ENCODE assay signal across 8 cellular contexts in genomic region chr1:5514519-5515183, GRCh38.
DNase-seq lines count a peak whose midpoint lies in the region; ATAC-seq and TF ChIP-seq lines count a peak whose summit lies in the region.

No MANE protein-coding gene starts in this region.

- ATAC-seq in HG03521 (IDR thresholded peaks at IDR 0.05; ENCODE audit: unreplicated experiment), result peak; percentile 64
- peak; percentile 73 for ATAC-seq in RWPE2 (ENCODE audit: low read depth)
- peak; percentile 82 to 83 for ATAC-seq in upper lobe of left lung (ENCODE audit: low FRiP score in 2 of 2)
- ATAC-seq in HG03108 (IDR thresholded peaks at IDR 0.05; ENCODE audit: unreplicated experiment), result no peak

- H3K23ac ChIP-seq in trophoblast cell (ENCODE audit: low read length), result no peak overlapping the region

- H3K9ac ChIP-seq in trophoblast cell (ENCODE audit: low read length), result no peak overlapping the region

- no peak overlapping the region for H3K4ac ChIP-seq in trophoblast cell (ENCODE audit: low read depth, low read length)

- H3K4me2 ChIP-seq in trophoblast cell (ENCODE audit: low read length), result no peak overlapping the region

- no peak overlapping the region for H2BK12ac ChIP-seq in trophoblast cell (ENCODE audit: low read length)

- WGBS in trophoblast cell (ENCODE audit: extremely low coverage, insufficient coverage, insufficient read length), result no CpG with 5 or more reads among the region's 13 CpGs
- WGBS in upper lobe of left lung, 2 donors, result 20 to 21% methylated on average over 13 of the region's 13 CpGs

- intact Hi-C loops in activated T-helper 2 cell treated with anti-CD3 and anti-CD28 coated beads, Interferon-gamma antibody, Interleukin-2, Interleukin-4, amounts not matched to agents 10 μg/mL and 5 μg/mL and 100 μg/mL, durations not matched to agents 14 hours and 24 hours and 36 hours (cut with micrococcal nuclease), result loop anchor here (5.0 kb wide), 1 partner anchor 233 kb away; no protein-coding TSS in a partner anchor

- H3K4me1 ChIP-seq in RWPE2 (ENCODE audit: insufficient read depth, poor library complexity, severe bottlenecking) (no peaks in the 10 kb centered on the region), trophoblast cell (ENCODE audit: control insufficient read depth in 1 of 2, insufficient read depth in 2 of 2, low read length in 2 of 2) (no peaks in the 10 kb centered on the region), upper lobe of left lung (peaks cover 0 to 17% (median 7%) of the 10 kb centered on the region in 4 donors)

- no peak overlapping the region for H4K8ac ChIP-seq in trophoblast cell (ENCODE audit: low read depth, low read length)

- H3K27ac Mint-ChIP-seq in activated T-helper 2 cell treated with anti-CD3 and anti-CD28 coated beads, Interferon-gamma antibody, Interleukin-2, Interleukin-4, amounts not matched to agents 10 μg/mL and 5 μg/mL and 100 μg/mL, durations not matched to agents 14 hours and 24 hours and 36 hours, result no peak overlapping the region

- no peaks in the 10 kb centered on the region for H3K4me1 Mint-ChIP-seq in activated T-helper 2 cell treated with anti-CD3 and anti-CD28 coated beads, Interferon-gamma antibody, Interleukin-2, Interleukin-4, amounts not matched to agents 10 μg/mL and 5 μg/mL and 100 μg/mL, durations not matched to agents 14 hours and 24 hours and 36 hours (ENCODE audit: low read depth)

- no peaks in the 10 kb centered on the region for H3K9me3 ChIP-seq in RWPE2 (ENCODE audit: severe bottlenecking)
- H3K9me3 ChIP-seq in trophoblast cell (ENCODE audit: insufficient read depth, low read depth, low read length), result peaks cover 2% of the 10 kb centered on the region
- H3K9me3 ChIP-seq in upper lobe of left lung, result no peaks in the 10 kb centered on the region

- H2BK120ac ChIP-seq in trophoblast cell (ENCODE audit: insufficient read depth, low read length, poor library complexity), result no peak overlapping the region

- H3K36me3 Mint-ChIP-seq in activated T-helper 2 cell treated with anti-CD3 and anti-CD28 coated beads, Interferon-gamma antibody, Interleukin-2, Interleukin-4, amounts not matched to agents 10 μg/mL and 5 μg/mL and 100 μg/mL, durations not matched to agents 14 hours and 24 hours and 36 hours (ENCODE audit: low read depth), result no peaks in the 10 kb centered on the region

- H2AK5ac ChIP-seq in trophoblast cell (ENCODE audit: low read length), result no peak overlapping the region

- no peak overlapping the region for H2BK5ac ChIP-seq in trophoblast cell (ENCODE audit: low read depth, low read length, poor library complexity)

- H3K79me1 ChIP-seq in trophoblast cell (ENCODE audit: low read length), result no peaks in the 10 kb centered on the region

- H3K14ac ChIP-seq in trophoblast cell (ENCODE audit: low read length), result no peak overlapping the region

- no peak overlapping the region for H2AFZ ChIP-seq in trophoblast cell (ENCODE audit: insufficient read depth, low read length, poor library complexity)

- H3K4me3 ChIP-seq in RWPE2 (ENCODE audit: severe bottlenecking) (no peak overlapping the region), trophoblast cell (ENCODE audit: low read depth, low read length) (no peak overlapping the region), upper lobe of left lung (no peak overlapping the region)

- no peak for TF ChIP-seq POLR2A in upper lobe of left lung (IDR thresholded peaks at IDR 0.05)

- no peak overlapping the region for H3K18ac ChIP-seq in trophoblast cell (ENCODE audit: low read length)

- H3K27me3 ChIP-seq in RWPE2 (ENCODE audit: insufficient read depth, poor library complexity, severe bottlenecking), result no peaks in the 10 kb centered on the region
- H3K27me3 ChIP-seq in trophoblast cell (ENCODE audit: insufficient read depth, low read length), result no peaks in the 10 kb centered on the region
- H3K27me3 ChIP-seq in upper lobe of left lung, result no peaks in the 10 kb centered on the region

- no peak for DNase-seq in RWPE2 (ENCODE audit: low spot score)
- peak; percentile 47 for DNase-seq in activated T-helper 2 cell treated with anti-CD3 and anti-CD28 coated beads, Interferon-gamma antibody, Interleukin-2, Interleukin-4, amounts not matched to agents 10 μg/mL and 5 μg/mL and 100 μg/mL, durations not matched to agents 14 hours and 24 hours and 36 hours (ENCODE audit: low spot score)
- peak; percentile 18 for DNase-seq in foreskin melanocyte
- DNase-seq in trophoblast cell, result peak; percentile 54 to 74
- peak; percentile 65 to 93 for DNase-seq in upper lobe of left lung

- H3K79me2 ChIP-seq in trophoblast cell (ENCODE audit: control insufficient read depth, insufficient read depth, low read length, poor library complexity), result no peaks in the 10 kb centered on the region

- H3K27me3 Mint-ChIP-seq in activated T-helper 2 cell treated with anti-CD3 and anti-CD28 coated beads, Interferon-gamma antibody, Interleukin-2, Interleukin-4, amounts not matched to agents 10 μg/mL and 5 μg/mL and 100 μg/mL, durations not matched to agents 14 hours and 24 hours and 36 hours (ENCODE audit: low read depth), result no peaks in the 10 kb centered on the region

- H4K91ac ChIP-seq in trophoblast cell (ENCODE audit: low read depth, low read length), result no peak overlapping the region

- no peaks in the 10 kb centered on the region for H3K9me3 Mint-ChIP-seq in activated T-helper 2 cell treated with anti-CD3 and anti-CD28 coated beads, Interferon-gamma antibody, Interleukin-2, Interleukin-4, amounts not matched to agents 10 μg/mL and 5 μg/mL and 100 μg/mL, durations not matched to agents 14 hours and 24 hours and 36 hours

- TF ChIP-seq CTCF in GM12872 (IDR thresholded peaks at IDR 0.05; ENCODE audit: insufficient read depth, low read depth, low read length) (peak; percentile 99), RWPE2 (IDR thresholded peaks at IDR 0.05; ENCODE audit: poor library complexity, severe bottlenecking) (peak; percentile 98), upper lobe of left lung (IDR thresholded peaks at IDR 0.05) (peak; percentile 89 to 100 (median 94))

- no peak overlapping the region for H4K12ac ChIP-seq in trophoblast cell (ENCODE audit: low read depth, low read length)

- H3K27ac ChIP-seq in RWPE2 (ENCODE audit: poor library complexity, severe bottlenecking) (no peak overlapping the region), trophoblast cell (ENCODE audit: low read depth, low read length) (no peak overlapping the region), upper lobe of left lung (no peak overlapping the region)

- no peak for TF ChIP-seq EP300 in upper lobe of left lung (IDR thresholded peaks at IDR 0.05)

- no peak overlapping the region for H3K4me3 Mint-ChIP-seq in activated T-helper 2 cell treated with anti-CD3 and anti-CD28 coated beads, Interferon-gamma antibody, Interleukin-2, Interleukin-4, amounts not matched to agents 10 μg/mL and 5 μg/mL and 100 μg/mL, durations not matched to agents 14 hours and 24 hours and 36 hours (ENCODE audit: low read depth)

- H3K36me3 ChIP-seq in RWPE2 (ENCODE audit: low read depth), result no peaks in the 10 kb centered on the region
- no peaks in the 10 kb centered on the region for H3K36me3 ChIP-seq in trophoblast cell (ENCODE audit: control insufficient read depth in 1 of 2, insufficient read depth in 2 of 2, low read length in 2 of 2)
- no peaks in the 10 kb centered on the region for H3K36me3 ChIP-seq in upper lobe of left lung
